18 cellular contexts compared by ENCODE assay signal in genomic region chr7:74584160-74584954, GRCh38.
DNase-seq lines count a peak whose midpoint lies in the region; ATAC-seq and TF ChIP-seq lines count a peak whose summit lies in the region.
"Had no signal": no experiment of that assay in that cellular context is flagged by ENCODE, and none has a peak within 500 bp of the region (broad histone marks: within the 10 kb centered on the region; RNA-seq: fewer than 3 reads in every experiment).

No MANE protein-coding gene starts in this region.

- H2AFZ ChIP-seq in GM23338 (no peak overlapping the region), trophoblast cell (ENCODE audit: insufficient read depth, low read length, poor library complexity) (no peak overlapping the region)

- peak; percentile 23 to 24; a peak in 3 of 4 replicates for TF ChIP-seq CTCF in GM23338 (conservative IDR thresholded peaks at IDR 0.05; ENCODE audit: low read depth in 2 of 2)
- TF ChIP-seq CTCF in endodermal cell (conservative IDR thresholded peaks at IDR 0.05), result peak; percentile 71

- H3F3A ChIP-seq in GM23338 (replicated peaks; ENCODE audit: low read depth), result peaks cover 14% of the 10 kb centered on the region; the same call in 1 of the 2 replicates

- H3K9me3 Mint-ChIP-seq in GM23338, result no peaks in the 10 kb centered on the region; the same call in 2 of the 3 replicates
- no peaks in the 10 kb centered on the region for H3K9me3 Mint-ChIP-seq in endodermal cell
- H3K9me3 Mint-ChIP-seq: central memory CD8-positive, alpha-beta T cell; immature natural killer cell; stimulated activated naive B cell treated with anti-CD40 and anti-IgM and Interleukin-4, amounts not matched to agents 10 μg/mL and 1 μg/mL and 100 μg/mL, for 72 hours had no signal

- ATAC-seq in GM23338 (no peak), GM21381 (IDR thresholded peaks at IDR 0.05; ENCODE audit: unreplicated experiment) (no peak), GM21619 (IDR thresholded peaks at IDR 0.05; ENCODE audit: unreplicated experiment) (no peak)
- ATAC-seq: left ventricle myocardium superior; Right ventricle myocardium inferior; stimulated activated naive B cell treated with anti-CD40 and anti-IgM and Interleukin-4, amounts not matched to agents 10 μg/mL and 1 μg/mL and 100 μg/mL, for 72 hours had no signal

- no peaks in the 10 kb centered on the region for H4K20me1 ChIP-seq in GM23338 (replicated peaks; ENCODE audit: insufficient read depth)

- H3K9ac ChIP-seq in NT2/D1 (ENCODE audit: insufficient read length, low read depth) (no peak overlapping the region), endodermal cell (ENCODE audit: extremely low read depth, low read length, poor library complexity, severe bottlenecking) (peak overlapping the region; percentile 30), trophoblast cell (ENCODE audit: low read length) (no peak overlapping the region)

- no peak overlapping the region for H2BK5ac ChIP-seq in trophoblast cell (ENCODE audit: low read depth, low read length, poor library complexity)

- no peak overlapping the region for H3K18ac ChIP-seq in trophoblast cell (ENCODE audit: low read length)

- H3K4me3 ChIP-seq in GM23338 (no peak overlapping the region), NT2/D1 (ENCODE audit: insufficient read length, low read depth) (no peak overlapping the region), endodermal cell (ENCODE audit: low read length) (no peak overlapping the region), trophoblast cell (ENCODE audit: low read depth, low read length) (no peak overlapping the region)
- H3K4me3 ChIP-seq: tibial artery had no signal

- H2BK120ac ChIP-seq in trophoblast cell (ENCODE audit: insufficient read depth, low read length, poor library complexity), result no peak overlapping the region

- H3K36me3 ChIP-seq in GM23338 (ENCODE audit: insufficient read depth) (no peaks in the 10 kb centered on the region), NT2/D1 (ENCODE audit: insufficient read depth, insufficient read length, low read length) (peaks cover 10% of the 10 kb centered on the region), endodermal cell (ENCODE audit: control insufficient read depth, insufficient read depth, low read length) (peaks cover 28% of the 10 kb centered on the region), trophoblast cell (ENCODE audit: control insufficient read depth in 1 of 2, insufficient read depth in 2 of 2, low read length in 2 of 2) (no peaks in the 10 kb centered on the region)
- H3K36me3 ChIP-seq: tibial artery had no signal

- H3K4me2 ChIP-seq in GM23338 (no peak overlapping the region), trophoblast cell (ENCODE audit: low read length) (no peak overlapping the region)

- H3K4me3 Mint-ChIP-seq in GM23338 (no peak overlapping the region), endodermal cell (no peak overlapping the region)
- H3K4me3 Mint-ChIP-seq: central memory CD8-positive, alpha-beta T cell; immature natural killer cell; stimulated activated naive B cell treated with anti-CD40 and anti-IgM and Interleukin-4, amounts not matched to agents 10 μg/mL and 1 μg/mL and 100 μg/mL, for 72 hours had no signal

- H4K91ac ChIP-seq in trophoblast cell (ENCODE audit: low read depth, low read length), result no peak overlapping the region

- H3K27ac Mint-ChIP-seq in GM23338, result 0 out of 2 replicates have a peak overlapping the region, but pooled peaks have one; percentile 36
- H3K27ac Mint-ChIP-seq in endodermal cell, result peak overlapping the region; percentile 82
- H3K27ac Mint-ChIP-seq: immature natural killer cell; stimulated activated naive B cell treated with anti-CD40 and anti-IgM and Interleukin-4, amounts not matched to agents 10 μg/mL and 1 μg/mL and 100 μg/mL, for 72 hours had no signal

- H3K4me1 Mint-ChIP-seq in GM23338 (peaks cover 33% of the 10 kb centered on the region), endodermal cell (peaks cover 31% of the 10 kb centered on the region)
- H3K4me1 Mint-ChIP-seq: central memory CD8-positive, alpha-beta T cell had no signal

- H3K36me3 Mint-ChIP-seq in GM23338 (ENCODE audit: low read depth) (no peaks in the 10 kb centered on the region; the same call in 2 of the 3 replicates), endodermal cell (ENCODE audit: low read depth) (peaks cover 20% of the 10 kb centered on the region)
- H3K36me3 Mint-ChIP-seq: immature natural killer cell; stimulated activated naive B cell treated with anti-CD40 and anti-IgM and Interleukin-4, amounts not matched to agents 10 μg/mL and 1 μg/mL and 100 μg/mL, for 72 hours had no signal

- H3K9me3 ChIP-seq in NT2/D1 (ENCODE audit: insufficient read depth, low read length) (no peaks in the 10 kb centered on the region), endodermal cell (ENCODE audit: control insufficient read depth, low read length) (no peaks in the 10 kb centered on the region), trophoblast cell (ENCODE audit: insufficient read depth, low read depth, low read length) (no peaks in the 10 kb centered on the region)
- H3K9me3 ChIP-seq: tibial artery had no signal

- H3K4ac ChIP-seq in trophoblast cell (ENCODE audit: low read depth, low read length), result no peak overlapping the region

- no peak overlapping the region for H3K23ac ChIP-seq in trophoblast cell (ENCODE audit: low read length)

- peak overlapping the region; percentile 74; the same call in 1 of the 2 replicates for H3K27ac ChIP-seq in GM23338 (ENCODE audit: low read depth)
- no peak overlapping the region for H3K27ac ChIP-seq in endodermal cell (ENCODE audit: low read depth, low read length)
- no peak overlapping the region for H3K27ac ChIP-seq in trophoblast cell (ENCODE audit: low read depth, low read length)
- H3K27ac ChIP-seq: tibial artery had no signal

- no peaks in the 10 kb centered on the region for H3K9me2 ChIP-seq in GM23338 (ENCODE audit: insufficient read depth)

- DNase-seq in GM23338 (ENCODE audit: low spot score), result peak; percentile 25
- DNase-seq in NT2/D1 (ENCODE audit: low read depth, low spot score), result peak; percentile 16
- peak; percentile 73 for DNase-seq in endodermal cell
- peak; percentile 11 to 39 for DNase-seq in trophoblast cell
- no peak for DNase-seq in central memory CD4-positive, alpha-beta T cell
- DNase-seq: activated CD8-positive, alpha-beta memory T cell treated with anti-CD3 and anti-CD28 coated beads, Interleukin-2, amount 50 U/mL, for 48 hours; AML-193; immature natural killer cell; left ventricle myocardium superior; NCI-H187; NCI-H446; occipital lobe; stimulated activated naive B cell treated with anti-CD40 and anti-IgM and Interleukin-4, amounts not matched to agents 10 μg/mL and 1 μg/mL and 100 μg/mL, for 72 hours; tibial artery had no signal

- H2AK5ac ChIP-seq in trophoblast cell (ENCODE audit: low read length), result no peak overlapping the region

- no peak overlapping the region for H3K14ac ChIP-seq in trophoblast cell (ENCODE audit: low read length)

- WGBS in endodermal cell (ENCODE audit: insufficient coverage in 1 of 2, insufficient read length in 1 of 2), 2 experiments, result 88 to 90% methylated on average over 14 to 17 of the region's 17 CpGs
- no CpG with 5 or more reads among the region's 17 CpGs for WGBS in trophoblast cell (ENCODE audit: extremely low coverage, insufficient coverage, insufficient read length)

- H3K79me2 ChIP-seq in GM23338 (replicated peaks; ENCODE audit: insufficient read depth) (no peaks in the 10 kb centered on the region), trophoblast cell (ENCODE audit: control insufficient read depth, insufficient read depth, low read length, poor library complexity) (no peaks in the 10 kb centered on the region)

- H3K79me1 ChIP-seq in trophoblast cell (ENCODE audit: low read length), result no peaks in the 10 kb centered on the region

- peaks cover 20% of the 10 kb centered on the region for H3K27me3 Mint-ChIP-seq in GM23338 (ENCODE audit: insufficient read depth, low read depth, poor library complexity)
- H3K27me3 Mint-ChIP-seq in endodermal cell (ENCODE audit: insufficient read depth), result no peaks in the 10 kb centered on the region
- H3K27me3 Mint-ChIP-seq: central memory CD8-positive, alpha-beta T cell; stimulated activated naive B cell treated with anti-CD40 and anti-IgM and Interleukin-4, amounts not matched to agents 10 μg/mL and 1 μg/mL and 100 μg/mL, for 72 hours had no signal

- H3K4me1 ChIP-seq in GM23338 (ENCODE audit: insufficient read depth) (no peaks in the 10 kb centered on the region; the same call in 1 of the 2 replicates), NT2/D1 (ENCODE audit: insufficient read depth, insufficient read length) (peaks cover 18% of the 10 kb centered on the region), endodermal cell (ENCODE audit: control insufficient read depth, insufficient read depth, low read length) (peaks cover 14% of the 10 kb centered on the region), trophoblast cell (ENCODE audit: control insufficient read depth in 1 of 2, insufficient read depth in 2 of 2, low read length in 2 of 2) (peaks cover 9 to 19% of the 10 kb centered on the region in 2 experiments)

- H2BK12ac ChIP-seq in trophoblast cell (ENCODE audit: low read length), result no peak overlapping the region

- no peak overlapping the region for H4K8ac ChIP-seq in trophoblast cell (ENCODE audit: low read depth, low read length)

- H4K12ac ChIP-seq in trophoblast cell (ENCODE audit: low read depth, low read length), result no peak overlapping the region

- H3K27me3 ChIP-seq in GM23338 (ENCODE audit: insufficient read depth) (no peaks in the 10 kb centered on the region), NT2/D1 (ENCODE audit: insufficient read depth, insufficient read length) (no peaks in the 10 kb centered on the region), endodermal cell (ENCODE audit: control insufficient read depth, insufficient read depth, low read length, poor library complexity, severe bottlenecking) (no peaks in the 10 kb centered on the region), trophoblast cell (ENCODE audit: insufficient read depth, low read length) (no peaks in the 10 kb centered on the region)
- H3K27me3 ChIP-seq: tibial artery had no signal

TF ChIP-seq in GM23338, 12 proteins besides CTCF, POLR2A, EP300 and RAD21 (continues in another document):
- TF ChIP-seq EZH2phosphoT487 (IDR thresholded peaks at IDR 0.05; ENCODE audit: unreplicated experiment) (no peak), ETS1 (IDR thresholded peaks at IDR 0.05) (no peak)
